Comparison of ENCODE assay signal across 20 cellular contexts in genomic region chr17:82487898-82488297, GRCh38. TPM values are rescaled to one million over a fixed set of nuclear protein-coding genes. Genes with fewer than 3 reads are reported as not detected.
A peak's percentile ranks its signal among the peaks of the same experiment; 100 is the strongest.
DNase-seq lines count a peak whose midpoint lies in the region; ATAC-seq, FAIRE-seq and TF ChIP-seq lines count a peak whose summit lies in the region.
"Had no signal": no experiment of that assay in that cellular context is flagged by ENCODE, and none has a peak within 500 bp of the region (broad histone marks: within the 10 kb centered on the region; RNA-seq: fewer than 3 reads in every experiment).

No MANE protein-coding gene starts in this region.

- no peak overlapping the region for H4K91ac ChIP-seq in trophoblast cell (ENCODE audit: low read depth, low read length)

- no peak overlapping the region for H3K18ac ChIP-seq in trophoblast cell (ENCODE audit: low read length)

- no peaks in the 10 kb centered on the region for H3K27me3 ChIP-seq in WERI-Rb-1 (ENCODE audit: insufficient read depth, low read depth, severe bottlenecking)
- H3K27me3 ChIP-seq in trophoblast cell (ENCODE audit: insufficient read depth, low read length) = no peaks in the 10 kb centered on the region
- H3K27me3 ChIP-seq: esophagus squamous epithelium, vagina had no signal

- ATAC-seq in left cardiac atrium = peak; percentile 53 to 54
- ATAC-seq in GM18868 (IDR thresholded peaks at IDR 0.05; ENCODE audit: unreplicated experiment) = no peak
- no peak for ATAC-seq in GM19397 (IDR thresholded peaks at IDR 0.05; ENCODE audit: unreplicated experiment)
- ATAC-seq in GM18870 (IDR thresholded peaks at IDR 0.05; ENCODE audit: unreplicated experiment) = no peak
- ATAC-seq: activated CD4-positive, CD25-positive, alpha-beta regulatory T cell treated with anti-CD3 and anti-CD28 coated beads, Interleukin-2, amount 50 U/mL, for 24 hours; HCT116; natural killer cell had no signal

- no peak overlapping the region for H4K8ac ChIP-seq in trophoblast cell (ENCODE audit: low read depth, low read length)

- H2BK5ac ChIP-seq in trophoblast cell (ENCODE audit: low read depth, low read length, poor library complexity) = no peak overlapping the region

- no peak overlapping the region for H3K4ac ChIP-seq in trophoblast cell (ENCODE audit: low read depth, low read length)

- intact Hi-C loops in left cardiac atrium (cut with DNase I) = no loop called here

- H3K9me3 ChIP-seq in WERI-Rb-1 (ENCODE audit: severe bottlenecking) (no peaks in the 10 kb centered on the region), trophoblast cell (ENCODE audit: insufficient read depth, low read depth, low read length) (no peaks in the 10 kb centered on the region)
- H3K9me3 ChIP-seq: esophagus squamous epithelium, vagina had no signal

- H3K4me1 ChIP-seq in trophoblast cell (ENCODE audit: control insufficient read depth in 1 of 2, insufficient read depth in 2 of 2, low read length in 2 of 2) = no peaks in the 10 kb centered on the region
- H3K4me1 ChIP-seq: parathyroid adenoma had no signal

- no peaks in the 10 kb centered on the region for H3K79me1 ChIP-seq in trophoblast cell (ENCODE audit: low read length)

- no peak overlapping the region for H2BK120ac ChIP-seq in trophoblast cell (ENCODE audit: insufficient read depth, low read length, poor library complexity)

- no peak overlapping the region for H3K14ac ChIP-seq in trophoblast cell (ENCODE audit: low read length)

- no peak for FAIRE-seq in D721Med (lab: Jason Lieb, UNC)
- FAIRE-seq: kidney had no signal

- peak overlapping the region; percentile 1 for H3K9ac ChIP-seq in trophoblast cell (ENCODE audit: low read length)
- H3K9ac ChIP-seq: parathyroid adenoma had no signal

- no peak overlapping the region for H3K4me2 ChIP-seq in trophoblast cell (ENCODE audit: low read length)

- H3K23ac ChIP-seq in trophoblast cell (ENCODE audit: low read length) = no peak overlapping the region

- DNase-seq in D721Med (ENCODE audit: insufficient read length, low spot score) (peak; percentile 57), WERI-Rb-1 (peak; percentile 86), left cardiac atrium (no peak), trophoblast cell (no peak)
- DNase-seq: activated naive CD4-positive, alpha-beta T cell treated with anti-CD3 and anti-CD28 coated beads, Interleukin-2, amount 50 U/mL, for 16 hours; activated T-cell treated with anti-CD3 and anti-CD28 coated beads, Interleukin-2, amount 50 U/mL, for 48 hours; aorta; effector memory CD4-positive, alpha-beta T cell; esophagus squamous epithelium; kidney; natural killer cell; NCI-H2107; NCI-H510A treated with DMSO at 0.1 percent for 48 hours had no signal

- no peak overlapping the region for H4K12ac ChIP-seq in trophoblast cell (ENCODE audit: low read depth, low read length)

- H3K36me3 ChIP-seq in WERI-Rb-1 (peaks cover 68% of the 10 kb centered on the region), trophoblast cell (ENCODE audit: control insufficient read depth in 1 of 2, insufficient read depth in 2 of 2, low read length in 2 of 2) (peaks cover 35 to 41% of the 10 kb centered on the region in 2 experiments)

- H3K4me3 ChIP-seq in WERI-Rb-1 (ENCODE audit: low read depth, low read length) (no peak overlapping the region), trophoblast cell (ENCODE audit: low read depth, low read length) (no peak overlapping the region)
- H3K4me3 ChIP-seq: esophagus squamous epithelium, vagina had no signal

- no peak overlapping the region for H2BK12ac ChIP-seq in trophoblast cell (ENCODE audit: low read length)

- no peak overlapping the region for H2AFZ ChIP-seq in trophoblast cell (ENCODE audit: insufficient read depth, low read length, poor library complexity)
- H2AFZ ChIP-seq: parathyroid adenoma had no signal

- H2AK5ac ChIP-seq in trophoblast cell (ENCODE audit: low read length) = no peak overlapping the region

- TF ChIP-seq CTCF in D721Med (IDR thresholded peaks at IDR 0.05; ENCODE audit: insufficient read depth, missing control alignments) = no peak
- no peak for TF ChIP-seq CTCF in WERI-Rb-1 (IDR thresholded peaks at IDR 0.05; ENCODE audit: low read depth, low read length)

- peak overlapping the region; percentile 84 for H3K27ac ChIP-seq in WERI-Rb-1
- H3K27ac ChIP-seq in trophoblast cell (ENCODE audit: low read depth, low read length) = no peak overlapping the region
- H3K27ac ChIP-seq: parathyroid adenoma, vagina had no signal

- no peaks in the 10 kb centered on the region for H3K79me2 ChIP-seq in trophoblast cell (ENCODE audit: control insufficient read depth, insufficient read depth, low read length, poor library complexity)
- H3K79me2 ChIP-seq: parathyroid adenoma had no signal

- WGBS in trophoblast cell (ENCODE audit: extremely low coverage, insufficient coverage, insufficient read length) = no CpG with 5 or more reads among the region's 13 CpGs

RNA-seq across cellular contexts. Expression of gene NARF, which starts 29.4 kb away (rescaled TPM):
- 10 to 100 TPM; 63.7 to 65.9 TPM for total RNA-seq in left cardiac atrium
- 70.2 and 74.2 TPM in 2 replicates for polyA plus RNA-seq in trophoblast cell (2013)

RNA-seq across cellular contexts. Expression of gene FOXK2, which starts 31.6 kb away (rescaled TPM):
- total RNA-seq in left cardiac atrium = 10 to 100 TPM; 35.9 to 53.9 TPM
- 68.4 and 69.0 TPM in 2 replicates for polyA plus RNA-seq in trophoblast cell (2013)

RNA-seq across cellular contexts. Expression of gene CYBC1, which starts 37.3 kb away (rescaled TPM):
- total RNA-seq in left cardiac atrium = 10 to 100 TPM; 42.1 to 43.6 TPM
- polyA plus RNA-seq in trophoblast cell (2013) = 38.4 and 38.7 TPM in 2 replicates

Comparison
In these comparisons a context has a peak if more than half of its experiments do, and no peak if none do; other contexts are left out.
1. DNase-seq: peak in D721Med (single experiment) and WERI-Rb-1 (single experiment); none in left cardiac atrium (single experiment) and trophoblast cell (0 of 2).
2. ATAC-seq: peak in left cardiac atrium (2 of 2); none in GM18868 (single experiment), GM19397 (single experiment) and GM18870 (single experiment).